ENCODE assay signal across 8 cellular contexts in the genomic region with DNA sequence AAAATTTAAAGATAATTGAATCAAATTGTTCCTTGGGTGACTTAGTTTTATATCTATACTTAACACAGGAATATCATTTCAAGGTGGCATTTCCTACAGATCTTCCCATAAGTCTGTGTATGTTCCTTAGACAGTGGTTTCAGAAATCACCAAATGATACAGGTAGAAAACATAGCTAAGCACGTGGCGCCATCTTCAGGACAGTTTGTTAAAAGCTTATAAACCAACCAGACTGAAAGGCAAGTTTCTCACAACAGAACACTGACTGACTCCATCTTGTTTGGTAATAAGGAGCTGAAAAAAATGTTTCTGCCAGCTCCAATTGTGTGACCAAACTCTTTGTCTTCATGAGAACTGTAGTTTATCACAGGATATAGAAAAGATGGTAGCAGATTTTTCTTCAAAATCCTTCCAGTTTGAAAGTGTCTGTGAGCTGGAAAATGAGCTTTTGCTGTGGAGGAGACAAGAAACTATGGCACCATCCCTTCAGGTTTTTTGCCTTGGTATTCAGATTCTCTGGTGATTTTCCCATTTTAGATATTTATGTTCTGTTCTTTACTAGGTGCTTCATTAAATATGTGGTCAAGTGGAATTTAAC.
A peak's percentile ranks its signal among the peaks of the same experiment; 100 is the strongest.
DNase-seq lines count a peak whose midpoint lies in the region; ATAC-seq lines count a peak whose summit lies in the region.

No MANE protein-coding gene starts in this region.

- no peaks in the 10 kb centered on the region for H3K4me1 Mint-ChIP-seq in memory B cell

- no peak overlapping the region for H3K4me3 Mint-ChIP-seq in memory B cell

- H3K27ac Mint-ChIP-seq in memory B cell: no peak overlapping the region

- H3K36me3 Mint-ChIP-seq in memory B cell: no peaks in the 10 kb centered on the region

- ATAC-seq in GM19438 (IDR thresholded peaks at IDR 0.05; ENCODE audit: low read depth, unreplicated experiment) (peak; percentile 77), HG03575 (IDR thresholded peaks at IDR 0.05; ENCODE audit: extremely low read depth, insufficient number of reproducible peaks, low FRiP score, unreplicated experiment) (peak; percentile 78), memory B cell (ENCODE audit: low read depth) (peak; percentile 81)

- H3K27me3 Mint-ChIP-seq in memory B cell: peaks cover 5% of the 10 kb centered on the region

- DNase-seq in CD1c-positive myeloid dendritic cell (ENCODE audit: extremely low spot score) (peak; percentile 86), NCI-H748 treated with DMSO at 0.1 percent for 48 hours (lab: John Stamatoyannopoulos, UW) (peak; percentile 95), ecto neural progenitor cell (ENCODE audit: low spot score) (peak; percentile 71), memory B cell (ENCODE audit: low spot score in 2 of 2) (peak; percentile 58 to 65)
- DNase-seq in activated CD4-positive, alpha-beta T cell treated with anti-CD3 and anti-CD28 coated beads, Interleukin-2, amount 50 U/mL, for 4 hours: peak; percentile 59 to 63
- peak; percentile 34 to 45 for DNase-seq in stimulated activated CD8-positive, alpha-beta memory T cell treated with anti-CD3 and anti-CD28 coated beads, Interleukin-2, amount 100 ng/mL, for 1 hour (ENCODE audit: low read depth in 2 of 2)

- H3K9me3 Mint-ChIP-seq in memory B cell: no peaks in the 10 kb centered on the region

Comparison
In these comparisons a context has a peak if more than half of its experiments do, and no peak if none do; other contexts are left out.
1. Peak in every context shown above with its lines: DNase-seq and ATAC-seq.
2. DNase-seq: peak in every context shown above with its lines; median percentile 95 in NCI-H748 treated with DMSO at 0.1 percent for 48 hours; 86 in CD1c-positive myeloid dendritic cell; 71 in ecto neural progenitor cell; 62 in memory B cell; 61 in activated CD4-positive, alpha-beta T cell treated with anti-CD3 and anti-CD28 coated beads, Interleukin-2, amount 50 U/mL, for 4 hours; 40 in stimulated activated CD8-positive, alpha-beta memory T cell treated with anti-CD3 and anti-CD28 coated beads, Interleukin-2, amount 100 ng/mL, for 1 hour.